In the genomic region with DNA sequence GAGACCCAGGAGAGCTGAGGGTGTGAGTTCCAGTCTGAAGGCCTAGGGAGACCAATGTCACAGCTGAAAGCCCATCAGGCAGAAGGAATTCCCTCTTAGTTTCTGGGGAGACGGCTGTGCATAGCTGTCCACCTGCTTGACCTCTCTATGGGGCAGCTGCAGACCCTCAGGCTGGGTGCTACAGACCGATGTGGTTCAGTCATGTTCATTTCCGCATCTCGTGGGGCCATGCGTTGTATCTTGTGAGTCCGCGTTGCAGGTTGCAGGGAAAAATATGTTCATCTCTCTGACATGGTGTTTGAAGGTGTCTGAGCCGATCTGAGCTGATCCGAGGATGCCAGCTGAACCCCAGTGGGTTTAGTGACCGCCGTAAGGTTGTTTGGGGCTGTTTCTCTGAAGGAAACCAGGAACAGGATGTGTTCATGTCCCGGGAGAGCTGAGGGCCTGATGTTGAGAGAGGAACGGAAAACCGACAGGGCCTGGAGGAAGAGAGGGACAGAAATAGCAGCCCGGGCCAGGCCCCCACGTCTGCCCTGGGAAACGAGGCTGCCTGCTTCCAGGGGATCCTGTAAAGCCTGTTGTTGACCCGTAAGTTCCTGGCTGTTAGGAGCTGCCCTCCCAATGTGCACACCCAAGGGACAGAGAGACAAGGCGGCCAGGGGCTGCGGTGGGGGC, we compare ENCODE assay signal across 1 cellular context.
A peak's percentile ranks its signal among the peaks of the same experiment; 100 is the strongest.
TF ChIP-seq lines count a peak whose summit lies in the region.

No MANE protein-coding gene starts in this region.

TF ChIP-seq in liver, 16 proteins besides CTCF, POLR2A, EP300 and RAD21:
- TF ChIP-seq NR2F2 (IDR thresholded peaks at IDR 0.05): peak; percentile 26
- TF ChIP-seq, protein P1, sequence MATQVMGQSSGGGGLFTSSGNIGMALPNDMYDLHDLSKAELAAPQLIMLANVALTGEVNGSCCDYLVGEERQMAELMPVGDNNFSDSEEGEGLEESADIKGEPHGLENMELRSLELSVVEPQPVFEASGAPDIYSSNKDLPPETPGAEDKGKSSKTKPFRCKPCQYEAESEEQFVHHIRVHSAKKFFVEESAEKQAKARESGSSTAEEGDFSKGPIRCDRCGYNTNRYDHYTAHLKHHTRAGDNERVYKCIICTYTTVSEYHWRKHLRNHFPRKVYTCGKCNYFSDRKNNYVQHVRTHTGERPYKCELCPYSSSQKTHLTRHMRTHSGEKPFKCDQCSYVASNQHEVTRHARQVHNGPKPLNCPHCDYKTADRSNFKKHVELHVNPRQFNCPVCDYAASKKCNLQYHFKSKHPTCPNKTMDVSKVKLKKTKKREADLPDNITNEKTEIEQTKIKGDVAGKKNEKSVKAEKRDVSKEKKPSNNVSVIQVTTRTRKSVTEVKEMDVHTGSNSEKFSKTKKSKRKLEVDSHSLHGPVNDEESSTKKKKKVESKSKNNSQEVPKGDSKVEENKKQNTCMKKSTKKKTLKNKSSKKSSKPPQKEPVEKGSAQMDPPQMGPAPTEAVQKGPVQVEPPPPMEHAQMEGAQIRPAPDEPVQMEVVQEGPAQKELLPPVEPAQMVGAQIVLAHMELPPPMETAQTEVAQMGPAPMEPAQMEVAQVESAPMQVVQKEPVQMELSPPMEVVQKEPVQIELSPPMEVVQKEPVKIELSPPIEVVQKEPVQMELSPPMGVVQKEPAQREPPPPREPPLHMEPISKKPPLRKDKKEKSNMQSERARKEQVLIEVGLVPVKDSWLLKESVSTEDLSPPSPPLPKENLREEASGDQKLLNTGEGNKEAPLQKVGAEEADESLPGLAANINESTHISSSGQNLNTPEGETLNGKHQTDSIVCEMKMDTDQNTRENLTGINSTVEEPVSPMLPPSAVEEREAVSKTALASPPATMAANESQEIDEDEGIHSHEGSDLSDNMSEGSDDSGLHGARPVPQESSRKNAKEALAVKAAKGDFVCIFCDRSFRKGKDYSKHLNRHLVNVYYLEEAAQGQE (IDR thresholded peaks at IDR 0.05): no peak
- TF ChIP-seq, protein P2, sequence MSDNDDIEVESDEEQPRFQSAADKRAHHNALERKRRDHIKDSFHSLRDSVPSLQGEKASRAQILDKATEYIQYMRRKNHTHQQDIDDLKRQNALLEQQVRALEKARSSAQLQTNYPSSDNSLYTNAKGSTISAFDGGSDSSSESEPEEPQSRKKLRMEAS (IDR thresholded peaks at IDR 0.05): no peak
